ENCODE assay signal across 15 cellular contexts in genomic region chr4:1784395-1784788, GRCh38. TPM values are rescaled to one million over a fixed set of nuclear protein-coding genes. Genes with fewer than 3 reads are reported as not detected.
DNase-seq lines count a peak whose midpoint lies in the region; ATAC-seq, FAIRE-seq and TF ChIP-seq lines count a peak whose summit lies in the region.
"Had no signal": no experiment of that assay in that cellular context is flagged by ENCODE, and none has a peak within 500 bp of the region (broad histone marks: within the 10 kb centered on the region; RNA-seq: fewer than 3 reads in every experiment).

No MANE protein-coding gene starts in this region.

- TF ChIP-seq CTCF in GM12878 (IDR thresholded peaks at IDR 0.05 in 2 of 3, conservative IDR thresholded peaks at IDR 0.05 in 1 of 3; ENCODE audit: control insufficient read depth in 2 of 3, extremely low read depth in 1 of 3, insufficient read depth in 1 of 3, low read depth in 3 of 3, low read length in 3 of 3) (no peak), esophagus squamous epithelium (IDR thresholded peaks at IDR 0.05) (no peak), psoas muscle (IDR thresholded peaks at IDR 0.05) (no peak), glutamatergic neuron (IDR thresholded peaks at IDR 0.05; ENCODE audit: partially characterized antibody, unreplicated experiment) (no peak), left lung (IDR thresholded peaks at IDR 0.05) (no peak)

- H4K20me1 ChIP-seq in GM12878 (ENCODE audit: control insufficient read depth, insufficient read depth): no peaks in the 10 kb centered on the region

- FAIRE-seq in GM12878 (lab: Jason Lieb, UNC): no peak

- H3K27me3 ChIP-seq in GM12878 (replicated peaks in 1 of 2; ENCODE audit: control insufficient read depth in 2 of 2, insufficient read depth in 2 of 2, low read length in 1 of 2) (no peaks in the 10 kb centered on the region; a peak in 1 of 4 replicates), esophagus squamous epithelium (no peaks in the 10 kb centered on the region), psoas muscle (ENCODE audit: insufficient read depth in 3 of 3, low read length in 2 of 3) (no peaks in the 10 kb centered on the region), left lung (no peaks in the 10 kb centered on the region)
- H3K27me3 ChIP-seq: BE2C, SJSA1 had no signal

- BruUV-seq in GM12878 (replicated peaks; lab: Mats Ljungman, UMichigan): no TSS peak

- SMC1A ChIA-PET in GM12878 (lab: Charles Lee; ENCODE audit: uncharacterized antibody, unreplicated experiment): no interaction called here

- H3K36me3 ChIP-seq in GM12878 (ENCODE audit: control insufficient read depth in 2 of 2, insufficient read depth in 2 of 2, low read length in 1 of 2) (no peaks in the 10 kb centered on the region), esophagus squamous epithelium (no peaks in the 10 kb centered on the region), psoas muscle (ENCODE audit: insufficient read depth in 1 of 2, low read depth in 1 of 2) (no peaks in the 10 kb centered on the region), left lung (no peaks in the 10 kb centered on the region)
- H3K36me3 ChIP-seq: BE2C, SJSA1 had no signal

- H3K9me3 Mint-ChIP-seq in glutamatergic neuron (ENCODE audit: unreplicated experiment): peaks cover 2% of the 10 kb centered on the region

- H3K27ac ChIP-seq in GM12878 (ENCODE audit: control insufficient read depth, insufficient read depth) (no peak overlapping the region), esophagus squamous epithelium (peak overlapping the region; percentile 72 to 92 (median 82)), psoas muscle (no peak overlapping the region), left lung (no peak overlapping the region)
- H3K27ac ChIP-seq: SJSA1 had no signal

- H3K79me2 ChIP-seq in GM12878 (ENCODE audit: control insufficient read depth, insufficient read depth, low read length): no peaks in the 10 kb centered on the region

- H3K4me3 Mint-ChIP-seq in glutamatergic neuron (ENCODE audit: unreplicated experiment): no peak overlapping the region

- CTCF ChIA-PET in GM12878 (lab: Yijun Ruan, JAX): interaction anchor here (1.0 kb wide), 1 partner anchor 91 kb away, joined by 3 read pairs; no protein-coding TSS in a partner anchor

- TF ChIP-seq POLR2A in GM12878 (IDR thresholded peaks at IDR 0.05; ENCODE audit: low read depth, low read length): no peak
- no peak for TF ChIP-seq POLR2A in esophagus squamous epithelium (IDR thresholded peaks at IDR 0.05)

- H2AFZ ChIP-seq in GM12878 (ENCODE audit: control insufficient read depth, low read depth, low read length): no peak overlapping the region

- POLR2A ChIA-PET in GM12878 (lab: Charles Lee): no interaction called here

- TF ChIP-seq EP300 in GM12878 (IDR thresholded peaks at IDR 0.05; ENCODE audit: borderline replicate concordance in 1 of 2, control insufficient read depth in 1 of 2, low read depth in 2 of 2, low read length in 2 of 2): no peak

- intact Hi-C loops in GM12878 (cut with micrococcal nuclease; ENCODE audit: unreplicated experiment): no loop called here
- intact Hi-C loops in esophagus squamous epithelium (cut with DNase I): no loop called here
- intact Hi-C loops in psoas muscle (cut with DNase I): no loop called here
- intact Hi-C loops in left lung (cut with DNase I): no loop called here

- no peak overlapping the region for H3K9ac ChIP-seq in GM12878 (ENCODE audit: control insufficient read depth, insufficient read depth, low read length)

- ATAC-seq in GM12878: no peak; the same call in 2 of the 3 replicates
- peak in 3 of 4 donors; percentile 61 to 75 (median 71) for ATAC-seq in psoas muscle
- no peak for ATAC-seq in left lung

- DNase-seq in G401 (ENCODE audit: low spot score) (peak; percentile 86), GM12878 (ENCODE audit: low read depth, low spot score) (no peak), esophagus squamous epithelium (lab: John Stamatoyannopoulos, UW) (no peak), psoas muscle (no peak), CD1c-positive myeloid dendritic cell (ENCODE audit: extremely low spot score) (no peak), glutamatergic neuron (no peak), left lung (no peak)
- DNase-seq in stimulated activated naive CD4-positive, alpha-beta T cell (lab: John Stamatoyannopoulos, UW): no peak
- DNase-seq: ACHN, BE2C, DMS 273 treated with DMSO at 0.1 percent for 48 hours, NCI-H1417, NCI-H2029, NCI-H510A treated with DMSO at 0.1 percent for 48 hours had no signal

- no peaks in the 10 kb centered on the region for H3K4me1 ChIP-seq in GM12878 (ENCODE audit: control insufficient read depth, insufficient read depth, low read length)
- peaks cover 74 to 96% (median 74%) of the 10 kb centered on the region in 3 donors for H3K4me1 ChIP-seq in esophagus squamous epithelium
- peaks cover 8% of the 10 kb centered on the region for H3K4me1 ChIP-seq in psoas muscle
- H3K4me1 ChIP-seq in left lung: no peaks in the 10 kb centered on the region
- H3K4me1 ChIP-seq: BE2C, SJSA1 had no signal

- no peaks in the 10 kb centered on the region for H3K27me3 Mint-ChIP-seq in glutamatergic neuron (ENCODE audit: unreplicated experiment)

- RAD21 ChIA-PET in GM12878 (lab: Charles Lee; ENCODE audit: unreplicated experiment): no interaction called here

- no peak overlapping the region for H3K4me2 ChIP-seq in GM12878 (ENCODE audit: control insufficient read depth, insufficient read depth)

- TF ChIP-seq RAD21 in GM12878 (IDR thresholded peaks at IDR 0.05; ENCODE audit: insufficient read depth, low read depth, low read length): no peak

- no peaks in the 10 kb centered on the region for H3K4me1 Mint-ChIP-seq in glutamatergic neuron (ENCODE audit: low read depth, unreplicated experiment)

- no peaks in the 10 kb centered on the region for H3K9me3 ChIP-seq in GM12878 (replicated peaks; ENCODE audit: control insufficient read depth, insufficient read depth, low read length)
- no peaks in the 10 kb centered on the region for H3K9me3 ChIP-seq in esophagus squamous epithelium
- H3K9me3 ChIP-seq in psoas muscle: no peaks in the 10 kb centered on the region
- no peaks in the 10 kb centered on the region for H3K9me3 ChIP-seq in left lung
- H3K9me3 ChIP-seq: BE2C, SJSA1 had no signal

- WGBS in GM12878 (ENCODE audit: insufficient coverage, insufficient replicate concordance, low lambda C conversion rate, missing lambda C conversion rate): 24% methylated on average over 10 of the region's 10 CpGs
- no CpG with 5 or more reads among the region's 10 CpGs for WGBS in esophagus squamous epithelium, 2 donors
- 30 to 40% (median 37%) methylated on average over 10 of the region's 10 CpGs for WGBS in psoas muscle, 3 donors

- H3K4me3 ChIP-seq in GM12878 (no peak overlapping the region), esophagus squamous epithelium (no peak overlapping the region), psoas muscle (no peak overlapping the region), left lung (no peak overlapping the region)
- H3K4me3 ChIP-seq: SJSA1 had no signal

- in situ Hi-C loops in G401 (cut with HindIII; ENCODE audit: low sequenced_read_pairs): no loop called here
- in situ Hi-C loops in GM12878 (cut with MboI): no loop called here

- no peaks in the 10 kb centered on the region for H3K36me3 Mint-ChIP-seq in glutamatergic neuron (ENCODE audit: unreplicated experiment)

- H3K27ac Mint-ChIP-seq in glutamatergic neuron (ENCODE audit: unreplicated experiment): no peak overlapping the region

TF ChIP-seq in GM12878, 131 proteins besides CTCF, POLR2A, EP300 and RAD21 (continues in another document):
- TF ChIP-seq BHLHE40 (IDR thresholded peaks at IDR 0.05; ENCODE audit: borderline replicate concordance in 1 of 2, low read depth in 2 of 2, low read length in 1 of 2) (0 out of 4 replicates have a peak, but pooled peaks of 1 of the 2 experiments have one; percentile 13), SREBF2 (IDR thresholded peaks at IDR 0.05; ENCODE audit: low read length) (no peak), USF1 (IDR thresholded peaks at IDR 0.05; ENCODE audit: borderline replicate concordance, extremely low read length, insufficient read depth, low read depth, low read length) (peak; percentile 55), EED (IDR thresholded peaks at IDR 0.05; ENCODE audit: low read depth) (no peak)

RNA-seq across cellular contexts. Expression of gene FGFR3, which starts 8.7 kb away (rescaled TPM):
- total RNA-seq in G401 (2014; rRNA removed; shearing (Covaris generic)): 38.4 and 49.9 TPM in 2 replicates
- not detected in 2 replicates for total RNA-seq in GM12878 (2013; cell fraction: nucleolus; rRNA removed)
- total RNA-seq in GM12878 (2014; rRNA removed) (0.05 TPM in 1 of 2 replicates, not detected in the other), GM12878 (2014; rRNA removed; fragmentation: Illumina TruSeq; extraction: Trizol) (not detected in 2 replicates), GM12878 (2021) (0.33 and 0.37 TPM in 2 replicates), esophagus squamous epithelium (100 to 1,000 TPM; 175 to 307 (median 223) TPM), psoas muscle (1 to 10 TPM in 1 of 4 donors, under 1 TPM in 3; 0.17 to 1.1 (median 0.47) TPM), glutamatergic neuron (ENCODE audit: unreplicated experiment) (11.3 TPM), left lung (10 to 100 TPM; 10.8 to 13.5 TPM)
- not detected for polyA plus RNA-seq in GM12878 (2011; ENCODE audit: low read depth)
- polyA plus RNA-seq in GM12878 (2011; rRNA removed) (0.01 and 0.05 TPM in 2 replicates), GM12878 (2014; fragmentation: Illumina TruSeq; extraction: Trizol) (not detected in 2 replicates), GM12878 (2014; fragmentation: Nextera tagmentation; extraction: Ambion mirVana) (not detected), GM12878 (2014; rRNA removed) (0.26 TPM in 1 of 2 replicates, not detected in the other), GM12878 (2016; fragmentation: Nextera tagmentation; extraction: Ambion mirVana) (under 1 TPM in 1 of 2 experiments, not detected in 1; 0.11 TPM), psoas muscle (under 1 TPM; 0.29 to 0.57 (median 0.30) TPM)
- polyA plus RNA-seq in GM12878 (2011; cell fraction: cytosol; rRNA removed): 0.01 and 0.08 TPM in 2 replicates
- polyA plus RNA-seq in GM12878 (2011; cell fraction: nucleus; rRNA removed): 0.18 and 0.25 TPM in 2 replicates
- 0.05 and 0.14 TPM in 2 replicates for polyA plus RNA-seq in GM12878 (2012)
- polyA minus RNA-seq in GM12878 (2011; rRNA and poly(A)+ RNA removed): not detected in 2 replicates
- 1.2 TPM in 1 of 2 replicates, not detected in the other for polyA minus RNA-seq in GM12878 (2011; cell fraction: cytosol; rRNA and poly(A)+ RNA removed)
- polyA minus RNA-seq in GM12878 (2011; cell fraction: nucleus; rRNA and poly(A)+ RNA removed): 0.96 TPM in 1 of 2 replicates, not detected in the other

Comparison
In these comparisons a context has a peak if more than half of its experiments do, and no peak if none do; other contexts are left out.
1. ATAC-seq: peak in psoas muscle (3 of 4); none in GM12878 (single experiment) and left lung (single experiment).
2. H3K27ac ChIP-seq: peak in esophagus squamous epithelium (4 of 4); none in GM12878 (single experiment), psoas muscle (single experiment) and left lung (0 of 2).